1 cellular context compared by ENCODE assay signal in the genomic region with DNA sequence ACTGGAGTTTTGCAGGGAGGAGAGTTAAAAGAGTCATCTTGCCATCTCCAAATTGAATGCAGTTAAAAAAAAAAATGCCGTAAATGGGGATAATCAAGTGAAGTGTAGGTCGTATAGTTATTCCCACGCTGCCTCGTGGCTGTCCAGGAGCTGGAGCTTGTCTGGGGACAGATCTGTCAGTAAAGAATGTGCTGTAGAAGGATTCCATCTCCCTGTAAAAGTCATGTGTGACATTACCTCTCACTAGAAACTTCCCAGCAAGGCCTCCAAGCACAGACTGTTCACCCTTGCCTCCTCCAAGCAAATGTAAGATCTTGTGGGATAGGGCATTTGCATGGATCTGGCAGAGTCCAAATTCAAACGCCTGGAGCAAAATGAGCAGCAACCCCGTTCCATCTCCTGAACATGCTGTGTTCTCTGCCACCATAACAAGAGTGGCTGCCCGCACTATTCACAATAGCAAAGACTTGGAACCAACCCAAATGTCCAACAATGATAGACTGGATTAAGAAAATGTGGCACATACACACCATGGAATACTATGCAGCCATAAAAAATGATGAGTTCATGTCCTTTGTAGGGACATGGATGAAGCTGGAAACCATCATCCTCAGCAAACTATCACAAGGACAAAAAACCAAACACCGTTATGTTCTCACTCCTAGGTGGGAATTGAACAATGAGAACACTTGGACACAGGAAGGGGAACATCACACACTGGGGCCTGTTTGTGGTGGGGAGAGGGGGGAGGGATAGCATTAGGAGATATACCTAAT. TPM values are rescaled to one million over a fixed set of nuclear protein-coding genes. Genes with fewer than 3 reads are reported as not detected.
"Had no signal": no experiment of that assay in that cellular context is flagged by ENCODE, and none has a peak within 500 bp of the region (broad histone marks: within the 10 kb centered on the region; RNA-seq: fewer than 3 reads in every experiment).

No MANE protein-coding gene starts in this region.

RNA-seq across cellular contexts. Expression of gene CDRT4, which starts 28.0 kb away (rescaled TPM):
- total RNA-seq: LHCN-M2 had no signal
